Comparison of ENCODE assay signal across 11 cellular contexts in genomic region chr17:66347661-66348604, GRCh38. TPM values are rescaled to one million over a fixed set of nuclear protein-coding genes. Genes with fewer than 3 reads are reported as not detected.
DNase-seq lines count a peak whose midpoint lies in the region; ATAC-seq, FAIRE-seq and TF ChIP-seq lines count a peak whose summit lies in the region.
"Had no signal": no experiment of that assay in that cellular context is flagged by ENCODE, and none has a peak within 500 bp of the region (broad histone marks: within the 10 kb centered on the region; RNA-seq: fewer than 3 reads in every experiment).

No MANE protein-coding gene starts in this region.

- peak overlapping the region; percentile 78 for H3K27ac Mint-ChIP-seq in activated CD4-positive, alpha-beta T cell treated with anti-CD3 and anti-CD28 coated beads for 36 hours
- no peak overlapping the region for H3K27ac Mint-ChIP-seq in astrocyte (ENCODE audit: unreplicated experiment)
- H3K27ac Mint-ChIP-seq: nephron progenitor cell had no signal

- H3K9me3 ChIP-seq in astrocyte (ENCODE audit: insufficient read depth, low read depth, low read length) (no peaks in the 10 kb centered on the region), mucosa of rectum (ENCODE audit: control insufficient read depth in 2 of 2, low read length in 2 of 2) (no peaks in the 10 kb centered on the region), uterus (no peaks in the 10 kb centered on the region), body of pancreas (no peaks in the 10 kb centered on the region)
- H3K9me3 ChIP-seq: BLaER1 had no signal

- no peak overlapping the region for H2AFZ ChIP-seq in astrocyte (ENCODE audit: low read depth, low read length)

- TF ChIP-seq POLR2A in uterus (IDR thresholded peaks at IDR 0.05) (no peak), body of pancreas (IDR thresholded peaks at IDR 0.05) (no peak)

- H3K27ac ChIP-seq in astrocyte (ENCODE audit: low read depth, low read length) (no peak overlapping the region), mucosa of rectum (ENCODE audit: low read depth in 2 of 2, low read length in 2 of 2) (peak overlapping the region; percentile 20 to 56), uterus (no peak overlapping the region), body of pancreas (peak overlapping the region in 2 of 4 donors; percentile 63 to 75)
- H3K27ac ChIP-seq: BLaER1 had no signal

- intact Hi-C loops in activated CD4-positive, alpha-beta T cell treated with anti-CD3 and anti-CD28 coated beads for 36 hours (cut with DNase I, micrococcal nuclease) = loop anchor here (2.0 to 5.0 kb wide), 2 partner anchors 36 to 41 kb away; no protein-coding TSS in a partner anchor
- intact Hi-C loops in uterus (cut with DNase I; ENCODE audit: low total_unique reads) (no loop called here), body of pancreas (cut with DNase I) (no loop called here)

- CTCF ChIA-PET in activated CD4-positive, alpha-beta T cell treated with anti-CD3 and anti-CD28 coated beads for 36 hours (lab: Charles Lee) = interaction anchor here (1.4 kb wide), 1 partner anchor 47 kb away, joined by 4 read pairs; no protein-coding TSS in a partner anchor

- no peak overlapping the region for H3K4me3 Mint-ChIP-seq in activated CD4-positive, alpha-beta T cell treated with anti-CD3 and anti-CD28 coated beads for 36 hours
- peak overlapping the region; percentile 7 for H3K4me3 Mint-ChIP-seq in astrocyte (ENCODE audit: unreplicated experiment)
- H3K4me3 Mint-ChIP-seq: nephron progenitor cell had no signal

- no peaks in the 10 kb centered on the region for H3K27me3 Mint-ChIP-seq in activated CD4-positive, alpha-beta T cell treated with anti-CD3 and anti-CD28 coated beads for 36 hours
- H3K27me3 Mint-ChIP-seq in astrocyte (ENCODE audit: low read depth, unreplicated experiment) = no peaks in the 10 kb centered on the region

- peak overlapping the region; percentile 69 for H3K4me2 ChIP-seq in astrocyte (ENCODE audit: low read length)
- H3K4me2 ChIP-seq: BLaER1 had no signal

- H3K36me3 Mint-ChIP-seq in activated CD4-positive, alpha-beta T cell treated with anti-CD3 and anti-CD28 coated beads for 36 hours (ENCODE audit: low read depth) = peaks cover 10% of the 10 kb centered on the region
- H3K36me3 Mint-ChIP-seq in astrocyte (ENCODE audit: low read depth, unreplicated experiment) = no peaks in the 10 kb centered on the region

- TF ChIP-seq CTCF in astrocyte (IDR thresholded peaks at IDR 0.05; ENCODE audit: insufficient read depth, low read depth, low read length) = no peak
- no peak for TF ChIP-seq CTCF in uterus (IDR thresholded peaks at IDR 0.05)
- TF ChIP-seq CTCF in body of pancreas (IDR thresholded peaks at IDR 0.05) = no peak

- no peaks in the 10 kb centered on the region for H3K9me3 Mint-ChIP-seq in activated CD4-positive, alpha-beta T cell treated with anti-CD3 and anti-CD28 coated beads for 36 hours (ENCODE audit: low read depth)
- H3K9me3 Mint-ChIP-seq in astrocyte (ENCODE audit: unreplicated experiment) = no peaks in the 10 kb centered on the region
- H3K9me3 Mint-ChIP-seq: nephron progenitor cell had no signal

- H4K20me1 ChIP-seq in astrocyte (ENCODE audit: insufficient read depth, low read length) = peaks cover 70% of the 10 kb centered on the region
- H4K20me1 ChIP-seq: BLaER1 had no signal

- FAIRE-seq in astrocyte (lab: Jason Lieb, UNC) = no peak

- peaks cover 18% of the 10 kb centered on the region for H3K4me1 ChIP-seq in astrocyte (ENCODE audit: insufficient read depth, low read length)
- H3K4me1 ChIP-seq in mucosa of rectum (ENCODE audit: control insufficient read depth in 2 of 2, insufficient read depth in 2 of 2, low read length in 2 of 2) = peaks cover 28 to 43% of the 10 kb centered on the region in 2 donors
- H3K4me1 ChIP-seq in uterus = peaks cover 0 to 5% of the 10 kb centered on the region in 2 donors
- H3K4me1 ChIP-seq in body of pancreas = peaks cover 38% of the 10 kb centered on the region
- H3K4me1 ChIP-seq: BLaER1 had no signal

- H3K4me3 ChIP-seq in astrocyte (ENCODE audit: insufficient read depth, low read depth, low read length) = no peak overlapping the region
- H3K4me3 ChIP-seq in mucosa of rectum (ENCODE audit: low read length in 2 of 2) = peak overlapping the region; percentile 38 to 46
- H3K4me3 ChIP-seq in uterus = no peak overlapping the region
- no peak overlapping the region for H3K4me3 ChIP-seq in body of pancreas
- H3K4me3 ChIP-seq: BLaER1 had no signal

- 70 to 76% methylated on average over 10 of the region's 10 CpGs for WGBS in body of pancreas, 2 donors

- peaks cover 73% of the 10 kb centered on the region for H3K4me1 Mint-ChIP-seq in activated CD4-positive, alpha-beta T cell treated with anti-CD3 and anti-CD28 coated beads for 36 hours
- H3K4me1 Mint-ChIP-seq in astrocyte (ENCODE audit: low read depth, unreplicated experiment) = peaks cover 26% of the 10 kb centered on the region

- POLR2A ChIA-PET in activated CD4-positive, alpha-beta T cell treated with anti-CD3 and anti-CD28 coated beads for 36 hours (lab: Charles Lee) = interaction anchor here (0.6 to 0.8 kb wide), 2 partner anchors 16 to 34 kb away, joined by 3 read pairs; no protein-coding TSS in a partner anchor

- H3K27me3 ChIP-seq in astrocyte (ENCODE audit: insufficient read depth, low read length) (no peaks in the 10 kb centered on the region), mucosa of rectum (ENCODE audit: control insufficient read depth in 2 of 2, insufficient read depth in 2 of 2, low read length in 2 of 2) (no peaks in the 10 kb centered on the region), uterus (no peaks in the 10 kb centered on the region), body of pancreas (no peaks in the 10 kb centered on the region)
- H3K27me3 ChIP-seq: BLaER1 had no signal

- H3K9ac ChIP-seq in astrocyte (ENCODE audit: low read length) (no peak overlapping the region), mucosa of rectum (ENCODE audit: low read depth in 1 of 2, low read length in 2 of 2) (no peak overlapping the region)
- H3K9ac ChIP-seq: BLaER1 had no signal

- ATAC-seq in activated CD4-positive, alpha-beta T cell treated with anti-CD3 and anti-CD28 coated beads for 36 hours = peak; percentile 60
- no peak for ATAC-seq in body of pancreas

- DNase-seq in activated CD4-positive, alpha-beta T cell treated with anti-CD3 and anti-CD28 coated beads for 36 hours = peak; percentile 53
- DNase-seq in activated CD4-positive, alpha-beta T cell treated with anti-CD3 and anti-CD28 coated beads for 1 hour = no peak
- peak; percentile 37 for DNase-seq in NCI-H1105 treated with DMSO at 0.1 percent for 48 hours (lab: John Stamatoyannopoulos, UW)
- no peak for DNase-seq in astrocyte (ENCODE audit: low read depth)
- DNase-seq in uterus = no peak
- no peak for DNase-seq in body of pancreas
- no peak for DNase-seq in anterior cingulate cortex (lab: John Stamatoyannopoulos, UW)
- DNase-seq: nephron progenitor cell, SHP77 treated with DMSO at 0.1 percent for 48 hours had no signal

- H3K79me2 ChIP-seq in astrocyte (ENCODE audit: insufficient read depth, low read length) = peaks cover 73% of the 10 kb centered on the region

- H3K36me3 ChIP-seq in astrocyte (ENCODE audit: insufficient read depth, low read length) (no peaks in the 10 kb centered on the region), mucosa of rectum (ENCODE audit: control insufficient read depth in 2 of 2, insufficient read depth in 2 of 2, low read length in 2 of 2) (no peaks in the 10 kb centered on the region), uterus (no peaks in the 10 kb centered on the region), body of pancreas (replicated peaks in 1 of 2; ENCODE audit: insufficient read depth in 1 of 2, low read depth in 2 of 2) (no peaks in the 10 kb centered on the region)
- H3K36me3 ChIP-seq: BLaER1 had no signal

RNA-seq across cellular contexts. Expression of gene PRKCA, which starts 45.5 kb away (rescaled TPM):
- 10 to 100 TPM; 73.3 to 77.0 TPM for total RNA-seq in activated CD4-positive, alpha-beta T cell treated with anti-CD3 and anti-CD28 coated beads for 36 hours
- total RNA-seq in astrocyte (43.6 and 49.9 TPM in 2 replicates), uterus (10 to 100 TPM in 3 of 4 donors, 1 to 10 TPM in 1; 9.0 to 76.1 (median 15.1) TPM), body of pancreas (1 to 10 TPM; 6.5 to 6.6 TPM)

Comparison
In these comparisons a context has a peak if more than half of its experiments do, and no peak if none do; other contexts are left out.
1. DNase-seq: peak in activated CD4-positive, alpha-beta T cell treated with anti-CD3 and anti-CD28 coated beads for 36 hours (single experiment) and NCI-H1105 treated with DMSO at 0.1 percent for 48 hours (single experiment); none in activated CD4-positive, alpha-beta T cell treated with anti-CD3 and anti-CD28 coated beads for 1 hour (single experiment), astrocyte (single experiment), uterus (0 of 2), body of pancreas (0 of 4) and anterior cingulate cortex (0 of 58).
2. H3K27ac ChIP-seq: peak in mucosa of rectum (2 of 2); none in astrocyte (single experiment) and uterus (0 of 2).
3. H3K4me3 ChIP-seq: peak in mucosa of rectum (2 of 2); none in astrocyte (single experiment), uterus (0 of 2) and body of pancreas (0 of 2).
4. intact Hi-C loops: an anchor here in activated CD4-positive, alpha-beta T cell treated with anti-CD3 and anti-CD28 coated beads for 36 hours (2.0 to 5.0 kb wide); none called in uterus and body of pancreas.